ENCODE assay signal across 8 cellular contexts in genomic region chr1:51728611-51729155, GRCh38.
DNase-seq lines count a peak whose midpoint lies in the region; ATAC-seq and TF ChIP-seq lines count a peak whose summit lies in the region.

No MANE protein-coding gene starts in this region.

- H3K4me1 ChIP-seq in BLaER1, result peaks cover 37% of the 10 kb centered on the region

- WGBS in lower leg skin, 2 donors, result 55 to 56% methylated on average over 12 of the region's 12 CpGs

- no peaks in the 10 kb centered on the region for H3K27me3 Mint-ChIP-seq in central memory CD8-positive, alpha-beta T cell
- no peaks in the 10 kb centered on the region for H3K27me3 Mint-ChIP-seq in natural killer cell (ENCODE audit: low read depth in 2 of 2)

- DNase-seq in MG63 (no peak), natural killer cell (no peak), activated gamma-delta T cell treated with Interleukin-2 at 50 U/mL for 16 hours (no peak), lower leg skin (ENCODE audit: low spot score in 2 of 2) (no peak)
- DNase-seq in central memory CD8-positive, alpha-beta T cell (ENCODE audit: low spot score in 2 of 2), result no peak
- DNase-seq in stimulated activated CD4-positive, alpha-beta T cell treated with anti-CD3 and anti-CD28 coated beads, Interleukin-12 subunit alpha, Interleukin-12 subunit beta, amount 100 ng/mL, for 4 hours, result no peak

- peaks cover 32% of the 10 kb centered on the region for H4K20me1 ChIP-seq in BLaER1

- ATAC-seq in central memory CD8-positive, alpha-beta T cell (replicated peaks; ENCODE audit: extremely low read depth, poor library complexity, severe bottlenecking), result no peak
- no peak for ATAC-seq in natural killer cell
- ATAC-seq in GM19467 (IDR thresholded peaks at IDR 0.05; ENCODE audit: unreplicated experiment), result no peak

- peak overlapping the region; percentile 90 for H3K4me2 ChIP-seq in BLaER1

- no peak for TF ChIP-seq CTCF in natural killer cell (IDR thresholded peaks at IDR 0.05)
- no peak for TF ChIP-seq CTCF in lower leg skin (IDR thresholded peaks at IDR 0.05)

- intact Hi-C loops in natural killer cell (cut with micrococcal nuclease) (loop anchor here (2.0 kb wide), 1 partner anchor 150 kb away; the partner anchor contains the start of gene NRDC), lower leg skin (cut with DNase I; ENCODE audit: low total_unique reads) (no loop called here)

- no peaks in the 10 kb centered on the region for H3K9me3 Mint-ChIP-seq in central memory CD8-positive, alpha-beta T cell
- no peaks in the 10 kb centered on the region for H3K9me3 Mint-ChIP-seq in natural killer cell

- no peak for TF ChIP-seq POLR2A in lower leg skin (IDR thresholded peaks at IDR 0.05)

- H3K4me1 Mint-ChIP-seq in central memory CD8-positive, alpha-beta T cell, result peaks cover 32% of the 10 kb centered on the region
- peaks cover 21 to 36% of the 10 kb centered on the region in 2 donors for H3K4me1 Mint-ChIP-seq in natural killer cell

- peak overlapping the region; percentile 87 for H3K4me3 ChIP-seq in BLaER1
- H3K4me3 ChIP-seq in MG63, result peak overlapping the region; percentile 54
- no peak overlapping the region for H3K4me3 ChIP-seq in lower leg skin (ENCODE audit: low read depth, poor library complexity, severe bottlenecking)

- peak overlapping the region; percentile 20 for H3K27ac Mint-ChIP-seq in central memory CD8-positive, alpha-beta T cell (ENCODE audit: low read depth)
- peak overlapping the region; percentile 83 to 90 for H3K27ac Mint-ChIP-seq in natural killer cell

- H3K9me3 ChIP-seq in BLaER1, result no peaks in the 10 kb centered on the region
- H3K9me3 ChIP-seq in MG63, result no peaks in the 10 kb centered on the region

- H3K36me3 Mint-ChIP-seq in central memory CD8-positive, alpha-beta T cell (ENCODE audit: insufficient read depth), result peaks cover 12% of the 10 kb centered on the region
- H3K36me3 Mint-ChIP-seq in natural killer cell, result no peaks in the 10 kb centered on the region

- H3K27ac ChIP-seq in BLaER1, result peak overlapping the region; percentile 91

- peak overlapping the region; percentile 83 for H3K9ac ChIP-seq in BLaER1

- H3K27me3 ChIP-seq in BLaER1 (no peaks in the 10 kb centered on the region), MG63 (no peaks in the 10 kb centered on the region)

- peak overlapping the region; percentile 86 for H3K4me3 Mint-ChIP-seq in central memory CD8-positive, alpha-beta T cell
- H3K4me3 Mint-ChIP-seq in natural killer cell, result peak overlapping the region; percentile 92

- H3K36me3 ChIP-seq in BLaER1 (no peaks in the 10 kb centered on the region), MG63 (no peaks in the 10 kb centered on the region)
